7 cellular contexts compared by ENCODE assay signal in genomic region chr17:46225274-46225794, GRCh38. TPM values are rescaled to one million over a fixed set of nuclear protein-coding genes. Genes with fewer than 3 reads are reported as not detected.
DNase-seq lines count a peak whose midpoint lies in the region; ATAC-seq and TF ChIP-seq lines count a peak whose summit lies in the region.

No MANE protein-coding gene starts in this region.

- DNase-seq in NCI-H1930 (lab: John Stamatoyannopoulos, UW) (peak; percentile 82 to 86), T-helper 22 cell (ENCODE audit: low read depth) (peak; percentile 86), astrocyte of the hippocampus (ENCODE audit: low read depth, low spot score) (peak; percentile 91), hippocampal formation (lab: John Stamatoyannopoulos, UW) (peak; percentile 88 to 97), renal cortical epithelial cell (ENCODE audit: low read depth) (peak; percentile 86)

- ATAC-seq in GM18505 (IDR thresholded peaks at IDR 0.05; ENCODE audit: unreplicated experiment) (peak; percentile 95), HG02970 (IDR thresholded peaks at IDR 0.05; ENCODE audit: low FRiP score, unreplicated experiment) (peak; percentile 84)

- TF ChIP-seq POLR2A in GM18505 (IDR thresholded peaks at IDR 0.05; ENCODE audit: borderline replicate concordance, extremely low read depth, insufficient read depth, insufficient read length), result peak; percentile 27

RNA-seq across cellular contexts. Expression of gene KANSL1, which starts 32.1 kb away (rescaled TPM):
- 58.3 and 132 TPM in 2 replicates for total RNA-seq in renal cortical epithelial cell

Comparison
In these comparisons a context has a peak if more than half of its experiments do, and no peak if none do; other contexts are left out.
1. Peak in every context shown above with its lines: DNase-seq and ATAC-seq.